24 cellular contexts compared by ENCODE assay signal in genomic region chr2:110883401-110883800, GRCh38.
"Had no signal": no experiment of that assay in that cellular context is flagged by ENCODE, and none has a peak within 500 bp of the region (broad histone marks: within the 10 kb centered on the region; RNA-seq: fewer than 3 reads in every experiment).

No MANE protein-coding gene starts in this region.

- H3K27me3 ChIP-seq: adrenal gland, ascending aorta, testis, uterus had no signal

- ATAC-seq: activated naive CD4-positive, alpha-beta T cell treated with anti-CD3 and anti-CD28 coated beads, Interleukin-2, amount 50 U/mL, for 72 hours; activated T-helper 17 cell treated with anti-CD3 and anti-CD28 coated beads, Interleukin-2, amount 50 U/mL, for 72 hours; naive thymus-derived CD4-positive, alpha-beta T cell; sciatic nerve; stimulated activated naive B cell treated with anti-CD40 and anti-IgM and Interleukin-4, amounts not matched to agents 10 μg/mL and 1 μg/mL and 100 μg/mL, for 72 hours had no signal

- H3K36me3 ChIP-seq: adrenal gland, ascending aorta, left ventricle myocardium inferior, uterus had no signal

- H3K4me2 ChIP-seq: smooth muscle cell had no signal

- H3K9me3 ChIP-seq: adrenal gland, ascending aorta, testis, uterus had no signal

- H3K4me1 ChIP-seq: adrenal gland, ascending aorta, left ventricle myocardium inferior, testis, uterus had no signal

- H3K27ac ChIP-seq: adrenal gland, ascending aorta, epithelial cell of prostate, left ventricle myocardium inferior, testis, uterus had no signal

- H3K4me3 ChIP-seq: adrenal gland, ascending aorta, left ventricle myocardium inferior, smooth muscle cell, testis, uterus had no signal

- DNase-seq: activated CD4-positive, alpha-beta T cell treated with anti-CD3 and anti-CD28 coated beads for 1 hour; activated CD4-positive, alpha-beta T cell treated with anti-CD3 and anti-CD28 coated beads, Interleukin-2, amount 50 U/mL, for 4 hours; activated CD8-positive, alpha-beta memory T cell treated with anti-CD3 and anti-CD28 coated beads for 24 hours; activated CD8-positive, alpha-beta memory T cell treated with anti-CD3 and anti-CD28 coated beads, Interleukin-2, amount 50 U/mL, for 4 hours; activated T-cell treated with anti-CD3 and anti-CD28 coated beads, Interleukin-2, amount 50 U/mL, for 24 hours; cortex of kidney; endodermal cell; immature natural killer cell; kidney glomerular epithelial cell; left ventricle myocardium inferior; naive thymus-derived CD4-positive, alpha-beta T cell; stimulated activated CD4-positive, alpha-beta T cell treated with anti-CD3 and anti-CD28 coated beads, Interleukin-15, amount 100 ng/mL, for 24 hours; stimulated activated CD8-positive, alpha-beta memory T cell treated with anti-CD3 and anti-CD28 coated beads, Interleukin-4, amount 100 ng/mL, for 48 hours; stimulated activated naive B cell treated with anti-CD40 and anti-IgM and Interleukin-4, amounts not matched to agents 10 μg/mL and 1 μg/mL and 100 μg/mL, for 72 hours; T-helper 9 cell; testis; uterus had no signal
